In genomic region chr11:19526119-19526518, GRCh38 we compare ENCODE assay signal across 28 cellular contexts.
"Had no signal": no experiment of that assay in that cellular context is flagged by ENCODE, and none has a peak within 500 bp of the region (broad histone marks: within the 10 kb centered on the region; RNA-seq: fewer than 3 reads in every experiment).

No MANE protein-coding gene starts in this region.

- DNase-seq: activated CD4-positive, alpha-beta memory T cell treated with anti-CD3 and anti-CD28 coated beads for 36 hours; activated CD4-positive, alpha-beta T cell treated with anti-CD3 and anti-CD28 coated beads, Interleukin-2, amount 10 ng/mL, durations not matched to agents 24 days and 14 days; activated CD4-positive, CD25-positive, alpha-beta regulatory T cell treated with anti-CD3 and anti-CD28 coated beads, Interleukin-2, amount 50 U/mL, for 72 hours; activated CD8-positive, alpha-beta memory T cell treated with anti-CD3 and anti-CD28 coated beads, Interleukin-2, amount 50 U/mL, for 4 hours; activated effector memory CD4-positive, alpha-beta T cell treated with anti-CD3 and anti-CD28 coated beads, Interleukin-2, amount 50 U/mL, for 16 hours; activated naive CD4-positive, alpha-beta T cell treated with anti-CD3 and anti-CD28 coated beads for 36 hours; activated naive CD8-positive, alpha-beta T cell treated with anti-CD3 and anti-CD28 coated beads for 36 hours; activated T-cell treated with anti-CD3 and anti-CD28 coated beads, Interleukin-2, amount 50 U/mL, for 1 hour; adrenal gland; brain microvascular endothelial cell; cortex of kidney; effector memory CD8-positive, alpha-beta T cell; hippocampal formation; left cardiac atrium; left ventricle myocardium superior; naive B cell; nephron progenitor cell; right lobe of liver; stimulated activated CD4-positive, alpha-beta T cell treated with anti-CD3 and anti-CD28 coated beads, Interleukin-4, amount 100 ng/mL, for 4 hours; stimulated activated naive B cell treated with anti-CD40 and anti-IgM and Interleukin-4, amounts not matched to agents 10 μg/mL and 1 μg/mL and 100 μg/mL, for 72 hours; stomach; T-helper 2 cell; tibial artery had no signal

- H3K27me3 ChIP-seq: adrenal gland, neutrophil, right lobe of liver, stomach had no signal

- H3K36me3 Mint-ChIP-seq: activated CD4-positive, alpha-beta memory T cell treated with anti-CD3 and anti-CD28 coated beads for 36 hours; activated naive CD8-positive, alpha-beta T cell treated with anti-CD3 and anti-CD28 coated beads for 36 hours; mesothelial cell of epicardium; naive B cell; stimulated activated naive B cell treated with anti-CD40 and anti-IgM and Interleukin-4, amounts not matched to agents 10 μg/mL and 1 μg/mL and 100 μg/mL, for 72 hours had no signal

- H3K27ac ChIP-seq: adrenal gland, brain microvascular endothelial cell, neutrophil, right lobe of liver, skin epidermis, stomach, tibial artery had no signal

- H3K4me3 ChIP-seq: adrenal gland, right lobe of liver, skin epidermis, stomach, tibial artery had no signal

- ATAC-seq: effector memory CD8-positive, alpha-beta T cell; left cardiac atrium; left ventricle myocardium superior; right lobe of liver had no signal

- H3K9me3 Mint-ChIP-seq: activated CD4-positive, alpha-beta memory T cell treated with anti-CD3 and anti-CD28 coated beads for 36 hours; activated CD4-positive, alpha-beta T cell treated with anti-CD3 and anti-CD28 coated beads, Interleukin-2, amount 10 ng/mL, durations not matched to agents 24 days and 14 days; activated naive CD4-positive, alpha-beta T cell treated with anti-CD3 and anti-CD28 coated beads for 36 hours; activated naive CD8-positive, alpha-beta T cell treated with anti-CD3 and anti-CD28 coated beads for 36 hours; activated T-helper 1 cell treated with anti-CD3 and anti-CD28 coated beads, Interleukin-12 subunit alpha, Interleukin-12 subunit beta, Interleukin-2, Interleukin-4 antibody, amounts not matched to agents 30 ng/mL and 10 ng/mL and 1 ng/mL, durations not matched to agents 14 hours and 24 hours and 36 hours; effector memory CD8-positive, alpha-beta T cell; mesothelial cell of epicardium; nephron progenitor cell had no signal

- H3K4me1 Mint-ChIP-seq: activated CD4-positive, alpha-beta T cell treated with anti-CD3 and anti-CD28 coated beads, Interleukin-2, amount 10 ng/mL, durations not matched to agents 24 days and 14 days; activated naive CD8-positive, alpha-beta T cell treated with anti-CD3 and anti-CD28 coated beads for 36 hours had no signal

- H3K4me3 Mint-ChIP-seq: activated CD4-positive, alpha-beta memory T cell treated with anti-CD3 and anti-CD28 coated beads for 36 hours; activated CD4-positive, alpha-beta T cell treated with anti-CD3 and anti-CD28 coated beads, Interleukin-2, amount 10 ng/mL, durations not matched to agents 24 days and 14 days; activated naive CD4-positive, alpha-beta T cell treated with anti-CD3 and anti-CD28 coated beads for 36 hours; activated naive CD8-positive, alpha-beta T cell treated with anti-CD3 and anti-CD28 coated beads for 36 hours; activated T-helper 1 cell treated with anti-CD3 and anti-CD28 coated beads, Interleukin-12 subunit alpha, Interleukin-12 subunit beta, Interleukin-2, Interleukin-4 antibody, amounts not matched to agents 30 ng/mL and 10 ng/mL and 1 ng/mL, durations not matched to agents 14 hours and 24 hours and 36 hours; effector memory CD8-positive, alpha-beta T cell; mesothelial cell of epicardium; nephron progenitor cell; stimulated activated naive B cell treated with anti-CD40 and anti-IgM and Interleukin-4, amounts not matched to agents 10 μg/mL and 1 μg/mL and 100 μg/mL, for 72 hours had no signal

- H3K9me3 ChIP-seq: adrenal gland, neutrophil, right lobe of liver, stomach, tibial artery had no signal

- H3K27ac Mint-ChIP-seq: activated CD4-positive, alpha-beta memory T cell treated with anti-CD3 and anti-CD28 coated beads for 36 hours; activated CD4-positive, alpha-beta T cell treated with anti-CD3 and anti-CD28 coated beads, Interleukin-2, amount 10 ng/mL, durations not matched to agents 24 days and 14 days; activated naive CD4-positive, alpha-beta T cell treated with anti-CD3 and anti-CD28 coated beads for 36 hours; activated naive CD8-positive, alpha-beta T cell treated with anti-CD3 and anti-CD28 coated beads for 36 hours; activated T-helper 1 cell treated with anti-CD3 and anti-CD28 coated beads, Interleukin-12 subunit alpha, Interleukin-12 subunit beta, Interleukin-2, Interleukin-4 antibody, amounts not matched to agents 30 ng/mL and 10 ng/mL and 1 ng/mL, durations not matched to agents 14 hours and 24 hours and 36 hours; effector memory CD8-positive, alpha-beta T cell; mesothelial cell of epicardium; nephron progenitor cell; progenitor cell of endocrine pancreas; stimulated activated naive B cell treated with anti-CD40 and anti-IgM and Interleukin-4, amounts not matched to agents 10 μg/mL and 1 μg/mL and 100 μg/mL, for 72 hours had no signal

- H3K36me3 ChIP-seq: adrenal gland, brain microvascular endothelial cell, neutrophil, right lobe of liver, stomach, tibial artery had no signal

- H3K27me3 Mint-ChIP-seq: progenitor cell of endocrine pancreas had no signal
